12 cellular contexts compared by ENCODE assay signal in genomic region chr11:3340025-3340424, GRCh38.
A peak's percentile ranks its signal among the peaks of the same experiment; 100 is the strongest.
DNase-seq lines count a peak whose midpoint lies in the region; ATAC-seq and TF ChIP-seq lines count a peak whose summit lies in the region.
"Had no signal": no experiment of that assay in that cellular context is flagged by ENCODE, and none has a peak within 500 bp of the region (broad histone marks: within the 10 kb centered on the region; RNA-seq: fewer than 3 reads in every experiment).

No MANE protein-coding gene starts in this region.

- H3K36me3 ChIP-seq in RWPE2 (ENCODE audit: low read depth), result no peaks in the 10 kb centered on the region

- no peaks in the 10 kb centered on the region for H3K4me1 ChIP-seq in RWPE2 (ENCODE audit: insufficient read depth, poor library complexity, severe bottlenecking)

- TF ChIP-seq CTCF in RWPE2 (IDR thresholded peaks at IDR 0.05; ENCODE audit: poor library complexity, severe bottlenecking), result no peak

- DNase-seq in GM04504 (ENCODE audit: low read depth) (peak; percentile 27), RWPE2 (ENCODE audit: low spot score) (no peak), fibroblast of peridontal ligament (ENCODE audit: extremely low read depth) (peak; percentile 79), skeletal muscle cell (ENCODE audit: low read depth) (peak; percentile 26)
- DNase-seq: activated naive CD8-positive, alpha-beta T cell treated with anti-CD3 and anti-CD28 coated beads for 36 hours; DMS53; NCI-H1930; NK-92 treated with Interleukin-12 subunit alpha and Interleukin-12 subunit beta, amount 100 ng/mL, for 24 hours had no signal

- peaks cover 4% of the 10 kb centered on the region for H3K27me3 ChIP-seq in RWPE2 (ENCODE audit: insufficient read depth, poor library complexity, severe bottlenecking)

- ATAC-seq in RWPE2 (ENCODE audit: low read depth) (peak; percentile 69; the same call in 2 of the 3 replicates), GM19463 (IDR thresholded peaks at IDR 0.05; ENCODE audit: unreplicated experiment) (no peak), HG02973 (IDR thresholded peaks at IDR 0.05; ENCODE audit: unreplicated experiment) (no peak), HG02623 (IDR thresholded peaks at IDR 0.05; ENCODE audit: unreplicated experiment) (no peak), GM18511 (IDR thresholded peaks at IDR 0.05; ENCODE audit: unreplicated experiment) (no peak)

- H3K4me3 ChIP-seq in RWPE2 (ENCODE audit: severe bottlenecking) (no peak overlapping the region), skeletal muscle cell (ENCODE audit: low read depth, low read length) (no peak overlapping the region)

- no peaks in the 10 kb centered on the region for H3K9me3 ChIP-seq in RWPE2 (ENCODE audit: severe bottlenecking)

- no peak overlapping the region for H3K27ac ChIP-seq in RWPE2 (ENCODE audit: poor library complexity, severe bottlenecking)
